In the genomic region with DNA sequence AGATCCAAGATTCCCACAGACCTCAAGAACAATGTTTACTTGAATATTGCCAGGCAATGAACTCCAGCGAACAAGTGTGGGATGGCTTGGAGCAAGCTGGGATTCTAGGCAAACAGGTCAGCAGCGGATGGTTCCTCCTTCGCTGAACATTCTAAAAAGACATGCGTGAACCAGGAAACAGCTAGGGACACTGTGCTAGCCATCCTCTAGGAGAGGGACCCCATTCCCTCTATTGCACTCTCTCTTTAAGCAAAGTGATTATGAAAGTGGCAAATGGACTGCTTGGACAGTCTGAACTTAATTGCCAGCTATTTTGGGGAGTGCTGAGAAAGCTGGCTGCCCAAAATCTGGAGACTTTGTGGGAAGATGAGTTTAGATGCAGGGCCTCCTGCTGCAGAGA, we compare ENCODE assay signal across 29 cellular contexts.
"Had no signal": no experiment of that assay in that cellular context is flagged by ENCODE, and none has a peak within 500 bp of the region (broad histone marks: within the 10 kb centered on the region; RNA-seq: fewer than 3 reads in every experiment).

No MANE protein-coding gene starts in this region.

- ATAC-seq: activated CD8-positive, alpha-beta memory T cell treated with anti-CD3 and anti-CD28 coated beads, Interleukin-2, amount 10 ng/mL, durations not matched to agents 7 days and 5 days; body of pancreas; T-helper 17 cell had no signal

- FAIRE-seq: TTC549 had no signal

- H3K27ac ChIP-seq: ascending aorta, body of pancreas, Peyer's patch, RWPE1, SJSA1 had no signal

- H3K36me3 ChIP-seq: ascending aorta, Peyer's patch, SJSA1 had no signal

- DNase-seq: activated B cell treated with CpG ODN at 0.5 μM for 24 hours; activated CD4-positive, alpha-beta T cell treated with anti-CD3 and anti-CD28 coated beads for 1 hour; activated CD4-positive, alpha-beta T cell treated with anti-CD3 and anti-CD28 coated beads, Interleukin-2, amount 10 ng/mL, durations not matched to agents 24 days and 14 days; activated CD4-positive, alpha-beta T cell treated with anti-CD3 and anti-CD28 coated beads, Interleukin-2, amount 50 U/mL, for 48 hours; activated CD8-positive, alpha-beta memory T cell treated with anti-CD3 and anti-CD28 coated beads, Interleukin-2, amount 10 ng/mL, durations not matched to agents 7 days and 5 days; activated effector memory CD4-positive, alpha-beta T cell treated with Interleukin-2 at 50 U/mL for 16 hours; activated naive CD4-positive, alpha-beta T cell; activated T-cell treated with anti-CD3 and anti-CD28 coated beads, Interleukin-2, amount 50 U/mL, for 24 hours; body of pancreas; KG1; MV-4-11; NCI-H1092 treated with DMSO at 0.1 percent for 48 hours; NCI-H1417 treated with DMSO at 0.1 percent for 48 hours; NCI-H1694; NCI-H2029; NCI-H2107; NCI-H2171 treated with DMSO at 0.1 percent for 48 hours; NCI-H226; NCI-H69; NK-92 treated with Interleukin-12 subunit alpha and Interleukin-12 subunit beta, amount 100 ng/mL, for 24 hours; OCI-M1; Peyer's patch; SHP77; T-helper 17 cell; T-helper 9 cell had no signal

- H3K4me3 ChIP-seq: ascending aorta, body of pancreas, Peyer's patch, SJSA1 had no signal

- H3K9me3 ChIP-seq: ascending aorta, body of pancreas, Peyer's patch, SJSA1 had no signal

- H3K27me3 ChIP-seq: ascending aorta, body of pancreas, Peyer's patch, SJSA1 had no signal

- H3K4me1 ChIP-seq: ascending aorta, body of pancreas, Peyer's patch, SJSA1 had no signal
